18 cellular contexts compared by ENCODE assay signal in genomic region chr10:35637456-35637855, GRCh38. TPM values are rescaled to one million over a fixed set of nuclear protein-coding genes. Genes with fewer than 3 reads are reported as not detected.
DNase-seq lines count a peak whose midpoint lies in the region; ATAC-seq and TF ChIP-seq lines count a peak whose summit lies in the region.
"Had no signal": no experiment of that assay in that cellular context is flagged by ENCODE, and none has a peak within 500 bp of the region (broad histone marks: within the 10 kb centered on the region; RNA-seq: fewer than 3 reads in every experiment).

No MANE protein-coding gene starts in this region.

- ATAC-seq in right cardiac atrium = no peak
- no peak for ATAC-seq in left cardiac atrium
- ATAC-seq: naive thymus-derived CD8-positive, alpha-beta T cell had no signal

- H3K9me3 Mint-ChIP-seq in nephron progenitor cell = no peaks in the 10 kb centered on the region
- no peaks in the 10 kb centered on the region for H3K9me3 Mint-ChIP-seq in immature natural killer cell
- H3K9me3 Mint-ChIP-seq in activated naive CD4-positive, alpha-beta T cell treated with anti-CD3 and anti-CD28 coated beads for 36 hours = no peaks in the 10 kb centered on the region
- H3K9me3 Mint-ChIP-seq: activated CD4-positive, alpha-beta memory T cell treated with anti-CD3 and anti-CD28 coated beads, Interleukin-2, amount 10 ng/mL, durations not matched to agents 7 days and 5 days; naive thymus-derived CD8-positive, alpha-beta T cell had no signal

- H3K4me1 Mint-ChIP-seq in nephron progenitor cell (peaks cover 43% of the 10 kb centered on the region), immature natural killer cell (peaks cover 8 to 18% of the 10 kb centered on the region in 2 donors)
- H3K4me1 Mint-ChIP-seq in activated naive CD4-positive, alpha-beta T cell treated with anti-CD3 and anti-CD28 coated beads for 36 hours (ENCODE audit: low read depth) = peaks cover 11% of the 10 kb centered on the region

- no peaks in the 10 kb centered on the region for H3K9me3 ChIP-seq in right cardiac atrium (ENCODE audit: control insufficient read depth, low read length)
- no peaks in the 10 kb centered on the region for H3K9me3 ChIP-seq in ectodermal cell (ENCODE audit: control insufficient read depth, low read length)

- DNase-seq in right cardiac atrium (peak in 1 of 3 donors; percentile 18), left cardiac atrium (no peak), nephron progenitor cell (peak; percentile 7), activated gamma-delta T cell treated with Interleukin-2 at 50 U/mL for 16 hours (no peak), NCI-H1694 (lab: John Stamatoyannopoulos, UW) (no peak), immature natural killer cell (no peak)
- no peak for DNase-seq in activated naive CD4-positive, alpha-beta T cell treated with anti-CD3 and anti-CD28 coated beads for 36 hours
- DNase-seq: activated CD4-positive, alpha-beta memory T cell treated with anti-CD3 and anti-CD28 coated beads, Interleukin-2, amount 10 ng/mL, durations not matched to agents 7 days and 5 days; DMS53; effector CD8-positive, alpha-beta T cell; foreskin melanocyte; naive thymus-derived CD8-positive, alpha-beta T cell; NCI-H1105 treated with DMSO at 0.1 percent for 48 hours; NCI-H510A treated with DMSO at 0.1 percent for 48 hours had no signal

- H3K27ac ChIP-seq in right cardiac atrium (ENCODE audit: low read length) = no peak overlapping the region
- H3K27ac ChIP-seq in ectodermal cell (ENCODE audit: insufficient read depth, low read depth, low read length, poor library complexity, severe bottlenecking) = peak overlapping the region; percentile 73

- H3K4me3 Mint-ChIP-seq in nephron progenitor cell = peak overlapping the region; percentile 74
- H3K4me3 Mint-ChIP-seq in immature natural killer cell = peak overlapping the region in 1 of 5 donors; percentile 33
- no peak overlapping the region for H3K4me3 Mint-ChIP-seq in activated naive CD4-positive, alpha-beta T cell treated with anti-CD3 and anti-CD28 coated beads for 36 hours
- H3K4me3 Mint-ChIP-seq: activated CD4-positive, alpha-beta memory T cell treated with anti-CD3 and anti-CD28 coated beads, Interleukin-2, amount 10 ng/mL, durations not matched to agents 7 days and 5 days had no signal

- no peak for TF ChIP-seq CTCF in nephron progenitor cell (IDR thresholded peaks at IDR 0.05)

- H3K27me3 ChIP-seq in right cardiac atrium (ENCODE audit: control insufficient read depth, insufficient read depth) (no peaks in the 10 kb centered on the region), ectodermal cell (ENCODE audit: control insufficient read depth, insufficient read depth, low read length, poor library complexity, severe bottlenecking) (peaks cover 19% of the 10 kb centered on the region)

- peak overlapping the region; percentile 11 for H3K4me3 ChIP-seq in right cardiac atrium (ENCODE audit: low read length)
- peak overlapping the region; percentile 28 for H3K4me3 ChIP-seq in ectodermal cell (ENCODE audit: insufficient read depth, low read depth, low read length)

- H3K27ac Mint-ChIP-seq in nephron progenitor cell = no peak overlapping the region
- no peak overlapping the region for H3K27ac Mint-ChIP-seq in immature natural killer cell
- no peak overlapping the region for H3K27ac Mint-ChIP-seq in activated naive CD4-positive, alpha-beta T cell treated with anti-CD3 and anti-CD28 coated beads for 36 hours
- H3K27ac Mint-ChIP-seq: activated CD4-positive, alpha-beta memory T cell treated with anti-CD3 and anti-CD28 coated beads, Interleukin-2, amount 10 ng/mL, durations not matched to agents 7 days and 5 days; naive thymus-derived CD8-positive, alpha-beta T cell had no signal

- H3K4me1 ChIP-seq in right cardiac atrium (ENCODE audit: control insufficient read depth, insufficient read depth, low read length) = no peaks in the 10 kb centered on the region
- H3K4me1 ChIP-seq in ectodermal cell (ENCODE audit: control insufficient read depth, insufficient read depth, low read length) = peaks cover 27% of the 10 kb centered on the region

- 26% methylated on average over 8 of the region's 8 CpGs for WGBS in right cardiac atrium
- WGBS in ectodermal cell, 2 experiments = 0% methylated on average over 8 of the region's 8 CpGs

- intact Hi-C loops in right cardiac atrium (cut with DNase I) (loop anchor here (5.0 to 10.0 kb wide), 4 partner anchors 280 to 1247 kb away; no protein-coding TSS in a partner anchor), left cardiac atrium (cut with DNase I) (loop anchor here (5.0 to 10.0 kb wide), 6 partner anchors 290 to 1240 kb away; no protein-coding TSS in a partner anchor)
- intact Hi-C loops in activated naive CD4-positive, alpha-beta T cell treated with anti-CD3 and anti-CD28 coated beads for 36 hours (cut with micrococcal nuclease) = loop anchor here (10.0 kb wide), 1 partner anchor 1857 kb away; no protein-coding TSS in a partner anchor

- peaks cover 26% of the 10 kb centered on the region for H3K27me3 Mint-ChIP-seq in nephron progenitor cell (ENCODE audit: low read depth, poor library complexity)
- H3K27me3 Mint-ChIP-seq in immature natural killer cell (ENCODE audit: low read depth in 3 of 3) = peaks cover 14 to 21% (median 20%) of the 10 kb centered on the region in 3 donors
- peaks cover 46% of the 10 kb centered on the region for H3K27me3 Mint-ChIP-seq in activated naive CD4-positive, alpha-beta T cell treated with anti-CD3 and anti-CD28 coated beads for 36 hours (ENCODE audit: low read depth)

- H3K36me3 ChIP-seq in ectodermal cell (ENCODE audit: control insufficient read depth, insufficient read depth, low read length) = no peaks in the 10 kb centered on the region

- no peaks in the 10 kb centered on the region for H3K36me3 Mint-ChIP-seq in nephron progenitor cell (ENCODE audit: low read depth)
- H3K36me3 Mint-ChIP-seq in immature natural killer cell = no peaks in the 10 kb centered on the region
- no peaks in the 10 kb centered on the region for H3K36me3 Mint-ChIP-seq in activated naive CD4-positive, alpha-beta T cell treated with anti-CD3 and anti-CD28 coated beads for 36 hours (ENCODE audit: low read depth)
- H3K36me3 Mint-ChIP-seq: naive thymus-derived CD8-positive, alpha-beta T cell had no signal

- CTCF ChIA-PET in activated naive CD4-positive, alpha-beta T cell treated with anti-CD3 and anti-CD28 coated beads for 36 hours (lab: Charles Lee) = interaction anchor here (1.0 to 1.8 kb wide), 4 partner anchors 9 to 1243 kb away, joined by 3 to 7 read pairs (median 4); no protein-coding TSS in a partner anchor

RNA-seq across cellular contexts. Expression of gene FZD8, which starts 4.6 kb away (rescaled TPM):
- total RNA-seq in right cardiac atrium (10 to 100 TPM; 13.2 to 21.6 (median 17.4) TPM), left cardiac atrium (10 to 100 TPM in 1 of 2 donors, 1 to 10 TPM in 1; 8.9 to 14.8 TPM)
- polyA plus RNA-seq in right cardiac atrium (5.7 TPM), immature natural killer cell (not detected)
- polyA plus RNA-seq in ectodermal cell (2013, experiment 1 of 4) = 11.0 TPM
- 9.7 TPM for polyA plus RNA-seq in ectodermal cell (2013, experiment 2 of 4)
- 9.9 TPM for polyA plus RNA-seq in ectodermal cell (2013, experiment 3 of 4)
- 10.5 TPM for polyA plus RNA-seq in ectodermal cell (2013, experiment 4 of 4)
- total RNA-seq in activated naive CD4-positive, alpha-beta T cell treated with anti-CD3 and anti-CD28 coated beads for 36 hours = under 1 TPM; 0.15 to 0.19 TPM

RNA-seq across cellular contexts. Expression of gene GJD4, which starts 32.3 kb away (rescaled TPM):
- total RNA-seq in right cardiac atrium = not detected
- not detected for polyA plus RNA-seq in right cardiac atrium
- total RNA-seq in left cardiac atrium = not detected
- not detected for polyA plus RNA-seq in ectodermal cell (2013, experiment 1 of 4)
- not detected for polyA plus RNA-seq in ectodermal cell (2013, experiment 2 of 4)
- not detected for polyA plus RNA-seq in ectodermal cell (2013, experiment 3 of 4)
- polyA plus RNA-seq in ectodermal cell (2013, experiment 4 of 4) = not detected
- not detected for polyA plus RNA-seq in immature natural killer cell
- not detected for total RNA-seq in activated naive CD4-positive, alpha-beta T cell treated with anti-CD3 and anti-CD28 coated beads for 36 hours
- total RNA-seq: activated CD4-positive, alpha-beta memory T cell treated with anti-CD3 and anti-CD28 coated beads, Interleukin-2, amount 10 ng/mL, durations not matched to agents 7 days and 5 days; kidney epithelial cell; naive thymus-derived CD8-positive, alpha-beta T cell; RPMI7951; temporal lobe had no signal
- polyA plus RNA-seq: naive thymus-derived CD8-positive, alpha-beta T cell had no signal

Comparison
In these comparisons a context has a peak if more than half of its experiments do, and no peak if none do; other contexts are left out.
1. RNA of gene FZD8, which starts 4.6 kb away (total RNA-seq): 13.2 to 21.6 TPM in right cardiac atrium and 8.9 to 14.8 TPM in left cardiac atrium; 0.15 to 0.19 TPM in activated naive CD4-positive, alpha-beta T cell treated with anti-CD3 and anti-CD28 coated beads for 36 hours; every median in the first group is over 4 times any median in the second.